In the genomic region with DNA sequence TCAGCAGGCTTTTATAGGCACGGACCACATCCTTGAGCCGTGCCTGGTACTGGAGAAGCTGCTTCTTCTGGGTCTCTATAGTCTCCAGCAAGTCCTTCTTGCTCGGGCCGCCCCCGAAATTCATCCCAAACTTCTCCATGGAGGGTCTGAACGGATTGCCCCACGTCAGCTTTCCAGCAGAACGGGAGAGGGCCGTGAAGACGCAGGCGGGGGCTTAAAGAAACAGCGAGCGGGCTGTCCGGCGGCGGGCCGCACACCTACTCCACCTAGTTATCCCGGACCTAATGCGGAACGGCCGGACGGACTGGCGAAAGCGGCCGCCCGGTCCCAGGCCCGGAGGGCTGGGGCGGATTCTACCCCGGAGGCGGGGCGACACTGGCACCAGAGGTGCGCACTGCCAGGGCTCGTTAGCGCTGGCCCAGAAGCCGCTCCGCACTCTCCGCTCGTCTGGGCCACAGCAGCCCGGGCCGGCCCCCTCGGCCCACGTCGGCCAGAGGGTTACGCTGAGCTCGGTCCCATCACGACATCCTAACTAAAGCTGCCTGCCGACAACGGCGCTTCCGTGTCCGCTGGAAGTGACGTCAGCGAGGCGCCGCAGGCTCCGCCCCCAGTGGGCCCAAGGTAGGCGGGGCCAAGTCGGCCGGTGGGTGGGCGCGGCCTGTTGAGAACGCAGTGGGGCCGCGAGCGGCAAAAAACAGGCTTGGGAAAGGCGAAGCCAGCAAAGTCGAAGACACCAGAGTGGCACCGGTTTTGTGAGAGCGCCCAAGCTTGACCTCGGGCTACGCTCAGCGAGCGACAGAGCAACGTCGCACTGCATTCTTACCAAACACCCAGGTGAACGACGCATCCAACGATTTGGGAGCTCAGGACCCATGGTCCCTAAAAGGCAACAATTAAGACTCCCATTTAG, we compare ENCODE assay signal across 8 cellular contexts. TPM values are rescaled to one million over a fixed set of nuclear protein-coding genes. Genes with fewer than 3 reads are reported as not detected.
DNase-seq lines count a peak whose midpoint lies in the region; ATAC-seq and TF ChIP-seq lines count a peak whose summit lies in the region.

A gene with protein sequence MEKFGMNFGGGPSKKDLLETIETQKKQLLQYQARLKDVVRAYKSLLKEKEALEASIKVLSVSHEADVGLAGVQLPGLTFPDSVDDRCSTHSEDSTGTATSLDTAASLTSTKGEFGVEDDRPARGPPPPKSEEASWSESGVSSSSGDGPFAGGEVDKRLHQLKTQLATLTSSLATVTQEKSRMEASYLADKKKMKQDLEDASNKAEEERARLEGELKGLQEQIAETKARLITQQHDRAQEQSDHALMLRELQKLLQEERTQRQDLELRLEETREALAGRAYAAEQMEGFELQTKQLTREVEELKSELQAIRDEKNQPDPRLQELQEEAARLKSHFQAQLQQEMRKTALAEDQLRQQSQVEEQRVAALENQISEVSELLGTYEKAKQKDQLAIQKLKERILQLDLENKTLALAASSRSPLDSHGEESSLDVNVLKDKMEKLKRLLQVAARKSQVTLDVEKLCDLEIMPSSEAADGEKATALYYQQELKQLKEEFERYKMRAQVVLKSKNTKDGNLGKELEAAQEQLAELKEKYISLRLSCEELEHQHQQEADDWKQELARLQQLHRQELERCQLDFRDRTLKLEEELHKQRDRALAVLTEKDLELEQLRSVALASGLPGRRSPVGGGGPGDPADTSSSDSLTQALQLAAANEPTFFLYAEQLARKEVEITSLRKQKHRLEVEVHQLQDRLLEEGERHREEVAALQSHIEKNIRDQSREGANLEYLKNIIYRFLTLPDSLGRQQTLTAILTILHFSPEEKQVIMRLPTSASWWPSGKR (minus strand): TSS at position 553 of the 910 bp plus-strand sequence. CDS start 414 bp downstream, at position 139.

- H3K4me2 ChIP-seq in SU-DHL-6 (ENCODE audit: low read depth, low read length, poor library complexity, severe bottlenecking): peak within 1 kb of the TSS; percentile 75
- H3K4me2 ChIP-seq in parathyroid adenoma (ENCODE audit: low read length): peak within 1 kb of the TSS; percentile 97

- no peaks in the 10 kb centered on the region for H4K20me1 ChIP-seq in SU-DHL-6 (ENCODE audit: low read depth, low read length)

- H3K27me3 Mint-ChIP-seq in activated naive CD8-positive, alpha-beta T cell treated with anti-CD3 and anti-CD28 coated beads, Interleukin-2, amount 10 ng/mL, durations not matched to agents 7 days and 5 days: peaks cover 2% of the 10 kb centered on the region

- peak within 1 kb of the TSS; percentile 95 for H3K4me3 Mint-ChIP-seq in activated naive CD8-positive, alpha-beta T cell treated with anti-CD3 and anti-CD28 coated beads, Interleukin-2, amount 10 ng/mL, durations not matched to agents 7 days and 5 days

- H3K36me3 Mint-ChIP-seq in activated naive CD8-positive, alpha-beta T cell treated with anti-CD3 and anti-CD28 coated beads, Interleukin-2, amount 10 ng/mL, durations not matched to agents 7 days and 5 days: peaks cover 10% of the 10 kb centered on the region

- H3K4me1 ChIP-seq in parathyroid adenoma (peaks cover 6% of the 10 kb centered on the region), tibial artery (peaks cover 0 to 75% (median 60%) of the 10 kb centered on the region in 4 donors)

- H3K9me3 ChIP-seq in SU-DHL-6 (ENCODE audit: insufficient read depth, low read length) (no peaks in the 10 kb centered on the region), parathyroid adenoma (ENCODE audit: control insufficient read depth, low read length) (no peaks in the 10 kb centered on the region), tibial artery (no peaks in the 10 kb centered on the region)

- H3K79me2 ChIP-seq in SU-DHL-6 (ENCODE audit: insufficient read depth, low read length) (peaks cover 26% of the 10 kb centered on the region), parathyroid adenoma (peaks cover 14% of the 10 kb centered on the region)

- no peaks in the 10 kb centered on the region for H3K9me2 ChIP-seq in SU-DHL-6 (replicated peaks; ENCODE audit: insufficient read depth, low read length)

- POLR2A ChIA-PET in activated naive CD8-positive, alpha-beta T cell treated with anti-CD3 and anti-CD28 coated beads, Interleukin-2, amount 10 ng/mL, durations not matched to agents 7 days and 5 days (lab: Charles Lee): interaction anchor here (0.5 to 1.7 kb wide), 3 partner anchors 9 to 193 kb away, joined by 3 to 7 read pairs (median 7); a partner anchor contains a TSS

- H3K4me3 ChIP-seq in SU-DHL-6 (ENCODE audit: insufficient read depth, low read length, poor library complexity, severe bottlenecking) (peak within 1 kb of the TSS; percentile 78), parathyroid adenoma (ENCODE audit: low read depth, low read length) (peak within 1 kb of the TSS; percentile 89), tibial artery (peak within 1 kb of the TSS; percentile 69 to 97)

- DNase-seq in NCI-H1048 (lab: John Stamatoyannopoulos, UW) (peak; percentile 72), head of caudate nucleus (peak; percentile 85 to 98 (median 95)), tibial artery (peak; percentile 90 to 96)
- DNase-seq in activated naive CD8-positive, alpha-beta T cell treated with anti-CD3 and anti-CD28 coated beads, Interleukin-2, amount 10 ng/mL, durations not matched to agents 7 days and 5 days: peak; percentile 99

- peak; percentile 93 for TF ChIP-seq POLR2A in GM10847 (IDR thresholded peaks at IDR 0.05; ENCODE audit: extremely low read depth, insufficient read length)

- no peaks in the 10 kb centered on the region for H3K9me3 Mint-ChIP-seq in activated naive CD8-positive, alpha-beta T cell treated with anti-CD3 and anti-CD28 coated beads, Interleukin-2, amount 10 ng/mL, durations not matched to agents 7 days and 5 days

- H3K27ac Mint-ChIP-seq in activated naive CD8-positive, alpha-beta T cell treated with anti-CD3 and anti-CD28 coated beads, Interleukin-2, amount 10 ng/mL, durations not matched to agents 7 days and 5 days: peak within 1 kb of the TSS; percentile 92

- peak within 1 kb of the TSS; percentile 88 for H2AFZ ChIP-seq in SU-DHL-6 (ENCODE audit: low read depth, low read length, severe bottlenecking)
- peak within 1 kb of the TSS; percentile 77 for H2AFZ ChIP-seq in parathyroid adenoma

- no peak for TF ChIP-seq CTCF in SU-DHL-6 (IDR thresholded peaks at IDR 0.05; ENCODE audit: insufficient read depth, low read length, poor library complexity, severe bottlenecking)
- no peak for TF ChIP-seq CTCF in parathyroid adenoma (IDR thresholded peaks at IDR 0.05)
- no peak for TF ChIP-seq CTCF in tibial artery (IDR thresholded peaks at IDR 0.05)

- no peak within 1 kb of the TSS for H3K27ac ChIP-seq in SU-DHL-6 (ENCODE audit: low read depth, low read length)
- H3K27ac ChIP-seq in parathyroid adenoma: peak within 1 kb of the TSS; percentile 83
- H3K27ac ChIP-seq in tibial artery: peak within 1 kb of the TSS; percentile 87 to 94

- H3K36me3 ChIP-seq in SU-DHL-6 (ENCODE audit: low read length) (no peaks in the 10 kb centered on the region), parathyroid adenoma (ENCODE audit: control insufficient read depth, insufficient read depth, low read length) (no peaks in the 10 kb centered on the region), tibial artery (peaks cover 26 to 34% (median 32%) of the 10 kb centered on the region in 3 donors)

- ATAC-seq in HG02588 (IDR thresholded peaks at IDR 0.05; ENCODE audit: unreplicated experiment): peak; percentile 74
- peak; percentile 71 for ATAC-seq in activated naive CD8-positive, alpha-beta T cell treated with anti-CD3 and anti-CD28 coated beads, Interleukin-2, amount 10 ng/mL, durations not matched to agents 7 days and 5 days (ENCODE audit: low read depth)

- peak within 1 kb of the TSS; percentile 81 for H3K9ac ChIP-seq in SU-DHL-6 (ENCODE audit: low read length)
- H3K9ac ChIP-seq in parathyroid adenoma: peak within 1 kb of the TSS; percentile 55

- 0 out of 2 replicates have a peak, but pooled peaks cover 3% of the 10 kb centered on the region for H3F3A ChIP-seq in SU-DHL-6 (ENCODE audit: insufficient read depth)

- intact Hi-C loops in head of caudate nucleus (cut with DNase I) (loop anchor here (5.0 kb wide), 1 partner anchor 193 kb away; a partner anchor contains a TSS), tibial artery (cut with DNase I; ENCODE audit: low total_unique reads) (no loop called here)

- no peaks in the 10 kb centered on the region for H3K27me3 ChIP-seq in SU-DHL-6 (ENCODE audit: low read length)
- H3K27me3 ChIP-seq in parathyroid adenoma (ENCODE audit: control insufficient read depth, insufficient read depth, low read length): no peaks in the 10 kb centered on the region
- no peaks in the 10 kb centered on the region for H3K27me3 ChIP-seq in tibial artery

- peaks cover 44% of the 10 kb centered on the region for H3K4me1 Mint-ChIP-seq in activated naive CD8-positive, alpha-beta T cell treated with anti-CD3 and anti-CD28 coated beads, Interleukin-2, amount 10 ng/mL, durations not matched to agents 7 days and 5 days

RNA-seq across cellular contexts. Expression of the gene that starts here (rescaled TPM):
- 10 to 100 TPM; 21.8 to 23.1 TPM for total RNA-seq in activated naive CD8-positive, alpha-beta T cell treated with anti-CD3 and anti-CD28 coated beads, Interleukin-2, amount 10 ng/mL, durations not matched to agents 7 days and 5 days
